Comparison of ENCODE assay signal across 9 cellular contexts in genomic region chr21:44919913-44920693, GRCh38. TPM values are rescaled to one million over a fixed set of nuclear protein-coding genes. Genes with fewer than 3 reads are reported as not detected.
DNase-seq lines count a peak whose midpoint lies in the region; ATAC-seq and TF ChIP-seq lines count a peak whose summit lies in the region.
"Had no signal": no experiment of that assay in that cellular context is flagged by ENCODE, and none has a peak within 500 bp of the region (broad histone marks: within the 10 kb centered on the region; RNA-seq: fewer than 3 reads in every experiment).

No MANE protein-coding gene starts in this region.

- WGBS in upper lobe of left lung, 2 donors: 61 to 78% methylated on average over 14 to 28 of the region's 28 CpGs

- no peak for TF ChIP-seq POLR2A in upper lobe of left lung (IDR thresholded peaks at IDR 0.05)

- peak overlapping the region; percentile 67; the same call in 1 of the 2 replicates for H2AFZ ChIP-seq in OCI-LY3 (ENCODE audit: low read depth, low read length)

- TF ChIP-seq EP300 in upper lobe of left lung (IDR thresholded peaks at IDR 0.05): no peak

- H3K9me3 ChIP-seq in OCI-LY3 (ENCODE audit: insufficient read depth, low read length) (0 out of 2 replicates have a peak, but pooled peaks cover 4% of the 10 kb centered on the region), iPS-18a (ENCODE audit: control insufficient read depth, low read depth, low read length) (no peaks in the 10 kb centered on the region), upper lobe of left lung (no peaks in the 10 kb centered on the region)

- peak overlapping the region; percentile 81 for H3K4me2 ChIP-seq in OCI-LY3 (ENCODE audit: low read length)

- H4K20me1 ChIP-seq in OCI-LY3 (ENCODE audit: insufficient read depth, low read length): no peaks in the 10 kb centered on the region

- H3K4me1 Mint-ChIP-seq in type B pancreatic cell (ENCODE audit: unreplicated experiment): no peaks in the 10 kb centered on the region

- peak; percentile 70 for DNase-seq in activated effector memory CD4-positive, alpha-beta T cell treated with anti-CD3 and anti-CD28 coated beads, Interleukin-2, amount 50 U/mL, for 16 hours
- no peak for DNase-seq in activated effector memory CD4-positive, alpha-beta T cell treated with Interleukin-2 at 50 U/mL for 16 hours
- no peak for DNase-seq in upper lobe of left lung
- DNase-seq in anterior cingulate cortex (lab: John Stamatoyannopoulos, UW): no peak
- DNase-seq in glomerular visceral epithelial cell (ENCODE audit: extremely low spot score): no peak
- no peak for DNase-seq in type B pancreatic cell (ENCODE audit: extremely low spot score, unreplicated experiment)

- H3K27me3 ChIP-seq in OCI-LY3 (ENCODE audit: low read depth, low read length): peaks cover 4% of the 10 kb centered on the region; the same call in 1 of the 2 replicates
- peaks cover 83% of the 10 kb centered on the region for H3K27me3 ChIP-seq in iPS-18a (ENCODE audit: control insufficient read depth, insufficient read depth, low read length)
- peaks cover 0 to 7% (median 0%) of the 10 kb centered on the region in 4 donors for H3K27me3 ChIP-seq in upper lobe of left lung

- peaks cover 6% of the 10 kb centered on the region; the same call in 1 of the 2 replicates for H3K79me2 ChIP-seq in OCI-LY3 (ENCODE audit: low read length)

- no peaks in the 10 kb centered on the region for H3K9me3 Mint-ChIP-seq in type B pancreatic cell

- peak; percentile 26 to 30 for ATAC-seq in upper lobe of left lung (ENCODE audit: low FRiP score in 2 of 2)

- H3K9ac ChIP-seq in OCI-LY3 (ENCODE audit: low read length): peak overlapping the region; percentile 73
- no peak overlapping the region for H3K9ac ChIP-seq in iPS-18a (ENCODE audit: low read length)

- 0 out of 2 replicates have a peak, but pooled peaks cover under 1% of the 10 kb centered on the region for H3K4me1 ChIP-seq in OCI-LY3 (ENCODE audit: low read length)
- no peaks in the 10 kb centered on the region for H3K4me1 ChIP-seq in iPS-18a (ENCODE audit: control insufficient read depth, low read depth, low read length)
- H3K4me1 ChIP-seq in upper lobe of left lung: peaks cover 10 to 41% (median 40%) of the 10 kb centered on the region in 4 donors

- no peak overlapping the region for H3K27ac Mint-ChIP-seq in type B pancreatic cell

- H3K36me3 ChIP-seq in OCI-LY3 (replicated peaks; ENCODE audit: low read depth, low read length) (no peaks in the 10 kb centered on the region), iPS-18a (ENCODE audit: control insufficient read depth, low read depth, low read length) (no peaks in the 10 kb centered on the region), upper lobe of left lung (no peaks in the 10 kb centered on the region)
- H3K36me3 ChIP-seq: cardiac muscle cell had no signal

- H3K4me3 Mint-ChIP-seq in type B pancreatic cell: no peak overlapping the region

- H3K36me3 Mint-ChIP-seq in type B pancreatic cell: no peaks in the 10 kb centered on the region

- H3K27ac ChIP-seq in OCI-LY3 (ENCODE audit: low read length) (no peak overlapping the region), iPS-18a (ENCODE audit: low read length) (no peak overlapping the region), upper lobe of left lung (peak overlapping the region; percentile 62 to 87 (median 81))
- H3K27ac ChIP-seq: cardiac muscle cell had no signal

- TF ChIP-seq CTCF in OCI-LY3 (IDR thresholded peaks at IDR 0.05; ENCODE audit: low read depth, low read length): no peak
- TF ChIP-seq CTCF in upper lobe of left lung (IDR thresholded peaks at IDR 0.05): no peak
- no peak for TF ChIP-seq CTCF in type B pancreatic cell (conservative IDR thresholded peaks at IDR 0.05)

- H3K4me3 ChIP-seq in OCI-LY3 (ENCODE audit: low read length): peak overlapping the region; percentile 90
- peak overlapping the region; percentile 55 for H3K4me3 ChIP-seq in iPS-18a (ENCODE audit: low read length)
- H3K4me3 ChIP-seq in upper lobe of left lung: peak overlapping the region in 3 of 4 donors; percentile 38 to 62 (median 56)
- H3K4me3 ChIP-seq: cardiac muscle cell had no signal

- H3K27me3 Mint-ChIP-seq in type B pancreatic cell: peaks cover 56% of the 10 kb centered on the region

RNA-seq across cellular contexts. Expression of gene ITGB2, which starts 0.6 kb away (rescaled TPM):
- 100 to 1,000 TPM in 5 of 6 donors, 10 to 100 TPM in 1; 73.1 to 435 (median 149) TPM for total RNA-seq in upper lobe of left lung
- total RNA-seq in type B pancreatic cell (ENCODE audit: low replicate concordance): 0.36 and 0.80 TPM in 2 replicates

RNA-seq across cellular contexts. Expression of gene SLX9, which starts 19.7 kb away (rescaled TPM):
- 10 to 100 TPM in 5 of 6 donors, 1 to 10 TPM in 1; 5.5 to 34.6 (median 22.8) TPM for total RNA-seq in upper lobe of left lung
- 25.6 and 33.3 TPM in 2 replicates for total RNA-seq in type B pancreatic cell (ENCODE audit: low replicate concordance)

RNA-seq across cellular contexts. Expression of gene PTTG1IP, which starts 46.6 kb away (rescaled TPM):
- 100 to 1,000 TPM; 150 to 316 (median 247) TPM for total RNA-seq in upper lobe of left lung
- total RNA-seq in type B pancreatic cell (ENCODE audit: low replicate concordance): 168 and 195 TPM in 2 replicates

Comparison
In these comparisons a context has a peak if more than half of its experiments do, and no peak if none do; other contexts are left out.
1. H3K27ac ChIP-seq: peak in upper lobe of left lung (4 of 4); none in OCI-LY3 (single experiment) and iPS-18a (single experiment).
2. RNA of gene ITGB2, which starts 0.6 kb away (total RNA-seq): 73.1 to 435 TPM in upper lobe of left lung; 0.36 to 0.80 TPM in type B pancreatic cell; every median in the first group is over 10 times any median in the second.
3. Peak in every context shown above with its lines, with median percentiles within 50 percentile points of each other: H3K4me3 ChIP-seq.